In genomic region chr17:44159519-44160210, GRCh38 we compare ENCODE assay signal across 1 cellular context.
TF ChIP-seq lines count a peak whose summit lies in the region.

No MANE protein-coding gene starts in this region.

TF ChIP-seq in K562, 482 proteins besides CTCF, POLR2A, EP300 and RAD21 (continued from another document and continues in another):
- TF ChIP-seq PRDM10 (IDR thresholded peaks at IDR 0.05; ENCODE audit: partially characterized antibody) (no peak), PTRF (tag; IDR thresholded peaks at IDR 0.05) (no peak), JUN (IDR thresholded peaks at IDR 0.05; ENCODE audit: borderline replicate concordance, low read depth, low read length) (peak; percentile 91), JUN (CRISPR knock-in tag; IDR thresholded peaks at IDR 0.05; ENCODE audit: borderline replicate concordance) (no peak), L3MBTL2 (IDR thresholded peaks at IDR 0.05) (peak; percentile 82), SNAPC5 (CRISPR knock-in tag; IDR thresholded peaks at IDR 0.05) (no peak), BHLHE40 (IDR thresholded peaks at IDR 0.05; ENCODE audit: low read length) (peak; percentile 98), MAX (CRISPR knock-in tag; IDR thresholded peaks at IDR 0.05) (peak; percentile 69), CHD2 (IDR thresholded peaks at IDR 0.05; ENCODE audit: low read depth, low read length) (no peak), CREM (IDR thresholded peaks at IDR 0.05; ENCODE audit: low read depth) (peak; percentile 75), GATAD2B (IDR thresholded peaks at IDR 0.05; ENCODE audit: borderline replicate concordance) (no peak), CREB1 (IDR thresholded peaks at IDR 0.05) (0 out of 2 replicates have a peak, but pooled peaks have one; percentile 52), CREB1 (CRISPR knock-in tag; IDR thresholded peaks at IDR 0.05) (peak; percentile 33; the same call in 1 of the 2 replicates), GTF2E2 (tag; IDR thresholded peaks at IDR 0.05) (no peak), FOXJ2 (tag; IDR thresholded peaks at IDR 0.05) (0 out of 2 replicates have a peak, but pooled peaks have one; percentile 24), HNRNPK (IDR thresholded peaks at IDR 0.05; ENCODE audit: low read depth, low read length, poor library complexity, severe bottlenecking) (no peak), ZNF311 (CRISPR knock-in tag; IDR thresholded peaks at IDR 0.05) (no peak), PHTF2 (CRISPR knock-in tag; IDR thresholded peaks at IDR 0.05) (no peak), RFX5 (IDR thresholded peaks at IDR 0.05; ENCODE audit: low read depth, low read length) (no peak), HNRNPUL1 (IDR thresholded peaks at IDR 0.05; ENCODE audit: low read length) (no peak), ZNF655 (CRISPR knock-in tag; IDR thresholded peaks at IDR 0.05) (no peak), KDM1A (IDR thresholded peaks at IDR 0.05) (peak; percentile 21 to 56; a peak in 2 of 4 replicates), MITF (IDR thresholded peaks at IDR 0.05) (peak; percentile 78), ZFP36 (IDR thresholded peaks at IDR 0.05; ENCODE audit: low read depth, low read length, partially characterized antibody) (no peak), ZNF699 (CRISPR knock-in tag; IDR thresholded peaks at IDR 0.05; ENCODE audit: insufficient replicate concordance) (no peak), MCM2 (IDR thresholded peaks at IDR 0.05; ENCODE audit: low read depth) (no peak), ZFP1 (CRISPR knock-in tag; IDR thresholded peaks at IDR 0.05) (no peak), ZNF24 (IDR thresholded peaks at IDR 0.05) (no peak), ZBTB12 (CRISPR knock-in tag; IDR thresholded peaks at IDR 0.05) (no peak), PHF8 (IDR thresholded peaks at IDR 0.05; ENCODE audit: borderline replicate concordance, low read length) (no peak), HDAC2 (IDR thresholded peaks at IDR 0.05) (peak; percentile 69), ZNF57 (CRISPR knock-in tag; IDR thresholded peaks at IDR 0.05) (no peak), ZNF23 (CRISPR knock-in tag; IDR thresholded peaks at IDR 0.05) (no peak), TOE1 (IDR thresholded peaks at IDR 0.05; ENCODE audit: borderline replicate concordance) (peak; percentile 96), TOE1 (CRISPR knock-in tag; IDR thresholded peaks at IDR 0.05; ENCODE audit: borderline replicate concordance, low read depth) (no peak), MXI1 (IDR thresholded peaks at IDR 0.05; ENCODE audit: low read depth, low read length) (no peak), ZNF668 (CRISPR knock-in tag; IDR thresholded peaks at IDR 0.05) (no peak), NCOA6 (IDR thresholded peaks at IDR 0.05) (no peak), CEBPG (CRISPR knock-in tag; IDR thresholded peaks at IDR 0.05) (peak; percentile 79), CEBPG (tag; conservative IDR thresholded peaks at IDR 0.05 in 1 of 2, IDR thresholded peaks at IDR 0.05 in 1 of 2) (no peak), MLX (CRISPR knock-in tag; conservative IDR thresholded peaks at IDR 0.05) (no peak), ZNF133 (CRISPR knock-in tag; IDR thresholded peaks at IDR 0.05) (no peak), ZNF445 (CRISPR knock-in tag; IDR thresholded peaks at IDR 0.05; ENCODE audit: low read depth) (no peak), HNRNPL (IDR thresholded peaks at IDR 0.05; ENCODE audit: low read depth, low read length) (no peak), NONO (IDR thresholded peaks at IDR 0.05; ENCODE audit: low read depth in 2 of 2, low read length in 1 of 2) (no peak), CCNT2 (IDR thresholded peaks at IDR 0.05; ENCODE audit: borderline replicate concordance, extremely low read depth, insufficient read length, low read depth, low read length) (peak; percentile 36), KAT7 (CRISPR knock-in tag; IDR thresholded peaks at IDR 0.05; ENCODE audit: borderline replicate concordance) (no peak), SREBF1 (IDR thresholded peaks at IDR 0.05; ENCODE audit: borderline replicate concordance, low read depth, low read length) (no peak), AFF4 (CRISPR knock-in tag; IDR thresholded peaks at IDR 0.05) (no peak; the same call in 1 of the 2 replicates), SOX6 (IDR thresholded peaks at IDR 0.05) (peak; percentile 89), ILF3 (IDR thresholded peaks at IDR 0.05; ENCODE audit: borderline replicate concordance) (no peak), SUPT5H (IDR thresholded peaks at IDR 0.05) (no peak), RBM34 (IDR thresholded peaks at IDR 0.05; ENCODE audit: borderline replicate concordance, insufficient read depth, low read length) (no peak), SMAD4 (CRISPR knock-in tag; conservative IDR thresholded peaks at IDR 0.05) (no peak; the same call in none of the 2 replicates), SMC3 (conservative IDR thresholded peaks at IDR 0.05; ENCODE audit: insufficient read depth, low read depth, low read length) (no peak), ESRRA (IDR thresholded peaks at IDR 0.05; ENCODE audit: borderline replicate concordance, low read depth) (peak; percentile 41; the same call in 1 of the 2 replicates), CXXC5 (CRISPR knock-in tag; IDR thresholded peaks at IDR 0.05) (peak; percentile 59; the same call in 1 of the 2 replicates), GTF3C2 (IDR thresholded peaks at IDR 0.05; ENCODE audit: borderline replicate concordance, extremely low read depth, insufficient read length) (no peak), ZNF436 (CRISPR knock-in tag; IDR thresholded peaks at IDR 0.05) (no peak), NFE2L1 (tag; IDR thresholded peaks at IDR 0.05; ENCODE audit: borderline replicate concordance, low read depth) (no peak)
